ENCODE assay signal across 19 cellular contexts in genomic region chr10:93208717-93209464, GRCh38.
DNase-seq lines count a peak whose midpoint lies in the region; ATAC-seq and TF ChIP-seq lines count a peak whose summit lies in the region.
"Had no signal": no experiment of that assay in that cellular context is flagged by ENCODE, and none has a peak within 500 bp of the region (broad histone marks: within the 10 kb centered on the region; RNA-seq: fewer than 3 reads in every experiment).

No MANE protein-coding gene starts in this region.

- no peak overlapping the region for H3K4me3 ChIP-seq in astrocyte of the spinal cord (ENCODE audit: low read depth, low read length)
- H3K4me3 ChIP-seq: smooth muscle cell, thoracic aorta had no signal

- DNase-seq in Caki2 (ENCODE audit: low read depth) (peak; percentile 63), HK-2 (ENCODE audit: unreplicated experiment) (peak; percentile 15), astrocyte of the spinal cord (ENCODE audit: low read depth, low spot score) (peak; percentile 9), glomerular visceral epithelial cell (ENCODE audit: extremely low spot score) (peak; percentile 59), midbrain (lab: John Stamatoyannopoulos, UW) (no peak), NCI-H146 (lab: John Stamatoyannopoulos, UW) (no peak)
- DNase-seq: activated CD4-positive, CD25-positive, alpha-beta regulatory T cell; Caco-2; GF-D8; GOT3; naive B cell; NCI-H2029; NCI-H446 treated with DMSO at 0.1 percent for 48 hours; SHP77 treated with DMSO at 0.1 percent for 48 hours; T-helper 2 cell had no signal

- in situ Hi-C loops in Caki2 (cut with HindIII; ENCODE audit: low pct_unique_long_range_greater_than_20kb, low sequenced_read_pairs) (no loop called here), astrocyte of the spinal cord (cut with HindIII; ENCODE audit: low sequenced_read_pairs) (no loop called here)

- no peak for ATAC-seq in HG03196 (IDR thresholded peaks at IDR 0.05; ENCODE audit: unreplicated experiment)
- no peak for ATAC-seq in GM21526 (IDR thresholded peaks at IDR 0.05; ENCODE audit: low FRiP score, unreplicated experiment)

- TF ChIP-seq CTCF in astrocyte of the spinal cord (IDR thresholded peaks at IDR 0.05; ENCODE audit: low read depth, low read length): no peak

Comparison
In these comparisons a context has a peak if more than half of its experiments do, and no peak if none do; other contexts are left out.
1. DNase-seq: peak in Caki2 (single experiment), HK-2 (single experiment), astrocyte of the spinal cord (single experiment) and glomerular visceral epithelial cell (single experiment); none in midbrain (single experiment) and NCI-H146 (single experiment).